8 cellular contexts compared by ENCODE assay signal in genomic region chr1:39639333-39640130, GRCh38. TPM values are rescaled to one million over a fixed set of nuclear protein-coding genes. Genes with fewer than 3 reads are reported as not detected.
A peak's percentile ranks its signal among the peaks of the same experiment; 100 is the strongest.
DNase-seq lines count a peak whose midpoint lies in the region; ATAC-seq and TF ChIP-seq lines count a peak whose summit lies in the region.

TSS of gene HEYL (minus strand) at chr1:39639643. CDS start at chr1:39639625, 18 bp downstream.

- H3K4me3 ChIP-seq in adrenal gland (peak within 1 kb of the TSS in 2 of 4 donors; percentile 6 to 59), iPS-18c (ENCODE audit: insufficient read depth, low read depth, low read length) (peak within 1 kb of the TSS; percentile 64)

- peak in 1 of 2 donors; percentile 24 for TF ChIP-seq POLR2A in adrenal gland (IDR thresholded peaks at IDR 0.05)

- H3K27me3 ChIP-seq in adrenal gland, result no peaks in the 10 kb centered on the region

- ATAC-seq in GM21528 (IDR thresholded peaks at IDR 0.05; ENCODE audit: low FRiP score, unreplicated experiment), result no peak
- ATAC-seq in HG02884 (IDR thresholded peaks at IDR 0.05; ENCODE audit: unreplicated experiment), result no peak

- H3K36me3 ChIP-seq in adrenal gland (replicated peaks in 1 of 2), result no peaks in the 10 kb centered on the region

- H3K4me1 ChIP-seq in adrenal gland (replicated peaks in 1 of 2), result no peaks in the 10 kb centered on the region

- H3K9me3 ChIP-seq in adrenal gland (replicated peaks in 1 of 3), result no peaks in the 10 kb centered on the region
- peaks cover 2% of the 10 kb centered on the region for H3K9me3 ChIP-seq in iPS-18c (ENCODE audit: control insufficient read depth, insufficient read depth, low read length)

- peak within 1 kb of the TSS in 3 of 5 donors; percentile 62 to 90 (median 63) for H3K27ac ChIP-seq in adrenal gland

- intact Hi-C loops in adrenal gland (cut with DNase I), result no loop called here

- DNase-seq in COR-L47 (lab: John Stamatoyannopoulos, UW), result peak; percentile 50
- peak; percentile 72 to 79 for DNase-seq in Kasumi-1 (lab: John Stamatoyannopoulos, UW)
- DNase-seq in T-helper 2 cell, result peak; percentile 22 to 55 (median 36)
- DNase-seq in adrenal gland, result peak; percentile 33 to 76 (median 48)
- DNase-seq in stimulated activated CD4-positive, alpha-beta T cell treated with anti-CD3 and anti-CD28 coated beads, Interleukin-15, amount 100 ng/mL, for 1 hour (ENCODE audit: low read depth in 1 of 2, low spot score in 1 of 2), result peak; percentile 36 to 67

- peak in 3 of 6 experiments; percentile 8 to 38 (median 36) for TF ChIP-seq CTCF in adrenal gland (IDR thresholded peaks at IDR 0.05)

- 17 to 52% (median 24%) methylated on average over 5 to 88 of the region's 88 CpGs for WGBS in adrenal gland, 4 donors

RNA-seq across cellular contexts. Expression of gene HEYL, which starts in this region (rescaled TPM):
- 10 to 100 TPM in 7 of 8 donors, 1 to 10 TPM in 1; 8.4 to 27.7 (median 15.2) TPM for total RNA-seq in adrenal gland
- 10 to 100 TPM in 1 of 3 donors, 1 to 10 TPM in 2; 7.4 to 18.2 (median 8.1) TPM for polyA plus RNA-seq in adrenal gland
